In genomic region chr10:123781324-123781900, GRCh38 we compare ENCODE assay signal across 17 cellular contexts.
"Had no signal": no experiment of that assay in that cellular context is flagged by ENCODE, and none has a peak within 500 bp of the region (broad histone marks: within the 10 kb centered on the region; RNA-seq: fewer than 3 reads in every experiment).

No MANE protein-coding gene starts in this region.

- H3K27ac ChIP-seq: hepatocyte, prostate gland, thoracic aorta had no signal

- H3K4me1 ChIP-seq: prostate gland had no signal

- H3K36me3 ChIP-seq: prostate gland had no signal

- H3K9me3 ChIP-seq: prostate gland, thoracic aorta had no signal

- DNase-seq: activated CD4-positive, alpha-beta T cell treated with anti-CD3 and anti-CD28 coated beads, Interleukin-2, amount 50 U/mL, for 48 hours; activated naive CD4-positive, alpha-beta T cell; activated naive CD8-positive, alpha-beta T cell treated with anti-CD3 and anti-CD28 coated beads for 36 hours; amniotic stem cell; effector CD4-positive, alpha-beta T cell; left ventricle myocardium superior; naive B cell; right cardiac atrium; small intestine; stimulated activated CD4-positive, alpha-beta T cell treated with anti-CD3 and anti-CD28 coated beads, Interleukin-4, amount 100 ng/mL, for 4 hours; SW 1271 had no signal

- H3K27me3 ChIP-seq: hepatocyte had no signal

- ATAC-seq: left ventricle myocardium superior; right cardiac atrium; stimulated activated memory B cell treated with anti-CD40 and anti-IgM and Interleukin-4, amounts not matched to agents 10 μg/mL and 1 μg/mL and 100 μg/mL, for 72 hours had no signal

- FAIRE-seq: keratinocyte, small intestine, TTC549 had no signal

- H3K4me3 ChIP-seq: hepatocyte, prostate gland, thoracic aorta had no signal
